18 cellular contexts compared by ENCODE assay signal in the genomic region with DNA sequence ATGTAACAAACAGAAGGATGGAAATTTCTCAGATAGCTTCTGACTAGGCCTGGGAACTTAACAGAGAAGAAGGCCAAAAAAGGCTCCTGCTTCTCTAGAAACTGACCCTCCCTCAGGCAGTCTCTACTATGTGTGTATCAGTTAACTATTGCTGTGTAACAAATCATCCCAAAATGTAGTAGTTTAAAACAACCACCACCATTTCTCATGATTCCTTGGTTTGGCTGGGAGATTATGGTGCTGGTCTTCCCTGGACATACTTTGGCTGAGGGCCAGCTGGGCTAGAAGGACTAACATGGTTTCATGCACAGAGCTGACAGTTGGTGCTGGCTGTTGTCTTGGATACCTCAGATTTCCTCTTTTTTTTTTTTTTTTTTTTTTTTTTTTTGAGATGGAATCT. TPM values are rescaled to one million over a fixed set of nuclear protein-coding genes. Genes with fewer than 3 reads are reported as not detected.
"Had no signal": no experiment of that assay in that cellular context is flagged by ENCODE, and none has a peak within 500 bp of the region (broad histone marks: within the 10 kb centered on the region; RNA-seq: fewer than 3 reads in every experiment).

No MANE protein-coding gene starts in this region.

- H3K4me3 ChIP-seq: coronary artery had no signal

- H3K9me3 ChIP-seq: SK-N-SH had no signal

- H3K27ac ChIP-seq: coronary artery had no signal

- DNase-seq: activated CD4-positive, alpha-beta T cell treated with anti-CD3 and anti-CD28 coated beads for 48 hours; activated CD4-positive, alpha-beta T cell treated with anti-CD3 and anti-CD28 coated beads, Interleukin-2, amount 50 U/mL, for 4 hours; activated CD4-positive, CD25-positive, alpha-beta regulatory T cell treated with anti-CD3 and anti-CD28 coated beads, Interleukin-2, amount 50 U/mL, for 72 hours; activated CD8-positive, alpha-beta memory T cell treated with anti-CD3 and anti-CD28 coated beads, Interleukin-2, amount 50 U/mL, for 48 hours; activated CD8-positive, alpha-beta T cell treated with anti-CD3 and anti-CD28 coated beads, Interleukin-2, amount 10 ng/mL, durations not matched to agents 7 days and 5 days; activated T-cell treated with anti-CD3 and anti-CD28 coated beads, Interleukin-2, amount 50 U/mL, for 1 hour; aorta; central memory CD4-positive, alpha-beta T cell; NCI-H1048; NCI-H1417; NCI-H1930; NCI-H524; NCI-H748 treated with DMSO at 0.1 percent for 48 hours; RPMI8226; SK-N-SH; T-helper 1 cell had no signal

RNA-seq across cellular contexts. Expression of gene CNN3, which starts 26.2 kb away (rescaled TPM):
- total RNA-seq: OCI-LY7 had no signal
